ENCODE assay signal across 22 cellular contexts in the genomic region with DNA sequence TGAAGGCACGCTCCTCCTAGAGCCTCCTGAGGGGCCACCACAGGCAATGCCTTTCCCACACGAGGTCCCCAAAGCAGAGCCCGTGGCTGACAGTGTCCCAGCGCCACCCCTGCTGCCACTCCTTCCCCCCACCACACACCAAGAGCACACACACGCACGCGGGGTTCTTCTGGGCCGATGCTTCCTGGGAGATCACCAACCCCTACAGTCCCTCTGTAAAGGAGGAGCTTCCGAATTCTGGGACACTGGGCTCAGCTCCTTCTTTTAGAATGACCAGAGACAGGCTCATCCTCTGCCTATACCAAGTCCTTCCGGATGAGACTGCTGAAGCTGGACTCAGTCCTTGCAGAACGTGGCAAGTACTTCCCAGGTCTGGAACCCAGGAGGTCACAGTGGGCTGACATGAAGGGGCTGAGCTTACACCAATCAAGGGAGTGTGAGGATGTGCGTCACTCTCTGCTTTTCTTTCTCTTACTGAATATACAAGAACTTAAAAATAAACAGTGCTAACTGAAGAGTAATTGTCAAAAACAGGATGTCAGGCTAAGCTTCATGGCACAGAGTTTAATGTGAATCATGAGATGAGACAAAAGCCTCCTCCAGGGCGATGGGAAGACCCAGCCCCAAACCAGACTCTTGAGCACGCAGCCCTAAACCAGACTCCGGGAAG. TPM values are rescaled to one million over a fixed set of nuclear protein-coding genes. Genes with fewer than 3 reads are reported as not detected.
DNase-seq lines count a peak whose midpoint lies in the region; ATAC-seq and TF ChIP-seq lines count a peak whose summit lies in the region.
"Had no signal": no experiment of that assay in that cellular context is flagged by ENCODE, and none has a peak within 500 bp of the region (broad histone marks: within the 10 kb centered on the region; RNA-seq: fewer than 3 reads in every experiment).

No MANE protein-coding gene starts in this region.

- DNase-seq in activated naive CD8-positive, alpha-beta T cell treated with anti-CD3 and anti-CD28 coated beads, Interleukin-2, amount 50 U/mL, for 24 hours: no peak
- DNase-seq in OCI-LY7 (ENCODE audit: low spot score): peak; percentile 25
- no peak for DNase-seq in endothelial cell (ENCODE audit: low spot score)
- DNase-seq in stimulated activated naive B cell treated with anti-CD40 and anti-IgM and Interleukin-4, amounts not matched to agents 10 μg/mL and 1 μg/mL and 100 μg/mL, for 72 hours: no peak
- no peak for DNase-seq in H4 (ENCODE audit: low spot score)
- no peak for DNase-seq in cardiac septum (ENCODE audit: low spot score)
- DNase-seq: activated CD4-positive, alpha-beta T cell treated with anti-CD3 and anti-CD28 coated beads, Interleukin-2, amount 50 U/mL, for 48 hours; activated CD4-positive, CD25-positive, alpha-beta regulatory T cell; activated naive CD4-positive, alpha-beta T cell treated with anti-CD3 and anti-CD28 coated beads for 36 hours; activated T-cell treated with anti-CD3 and anti-CD28 coated beads, Interleukin-2, amount 50 U/mL, for 4 hours; effector CD8-positive, alpha-beta T cell; esophagus squamous epithelium; H9; KG1; mesendoderm; NCI-H526 treated with DMSO at 0.1 percent for 48 hours; stimulated activated CD4-positive, alpha-beta T cell treated with anti-CD3 and anti-CD28 coated beads, Interleukin-4, amount 100 ng/mL, for 24 hours; T-helper 9 cell; trophoblast cell had no signal

- TF ChIP-seq CTCF in OCI-LY7 (conservative IDR thresholded peaks at IDR 0.05; ENCODE audit: low read length) (no peak), endothelial cell (IDR thresholded peaks at IDR 0.05; ENCODE audit: unreplicated experiment) (no peak)

- no peaks in the 10 kb centered on the region for H3K27me3 Mint-ChIP-seq in activated naive CD8-positive, alpha-beta T cell
- no peaks in the 10 kb centered on the region for H3K27me3 Mint-ChIP-seq in activated naive CD8-positive, alpha-beta T cell treated with anti-CD3 and anti-CD28 coated beads, Interleukin-2, amount 50 U/mL, for 24 hours
- peaks cover 6% of the 10 kb centered on the region for H3K27me3 Mint-ChIP-seq in endothelial cell (ENCODE audit: unreplicated experiment)
- H3K27me3 Mint-ChIP-seq in stimulated activated naive B cell treated with anti-CD40 and anti-IgM and Interleukin-4, amounts not matched to agents 10 μg/mL and 1 μg/mL and 100 μg/mL, for 72 hours: no peaks in the 10 kb centered on the region

- H3K9me2 ChIP-seq in OCI-LY7 (ENCODE audit: insufficient read depth, low read length): no peaks in the 10 kb centered on the region

- peak overlapping the region; percentile 46 for H3K27ac Mint-ChIP-seq in activated naive CD8-positive, alpha-beta T cell
- no peak overlapping the region for H3K27ac Mint-ChIP-seq in activated naive CD8-positive, alpha-beta T cell treated with anti-CD3 and anti-CD28 coated beads, Interleukin-2, amount 50 U/mL, for 24 hours
- H3K27ac Mint-ChIP-seq in endothelial cell (ENCODE audit: unreplicated experiment): peak overlapping the region; percentile 77
- H3K27ac Mint-ChIP-seq in stimulated activated naive B cell treated with anti-CD40 and anti-IgM and Interleukin-4, amounts not matched to agents 10 μg/mL and 1 μg/mL and 100 μg/mL, for 72 hours: peak overlapping the region; percentile 11
- H3K27ac Mint-ChIP-seq: activated naive CD4-positive, alpha-beta T cell treated with anti-CD3 and anti-CD28 coated beads for 36 hours had no signal

- no peaks in the 10 kb centered on the region for H3K9me3 ChIP-seq in OCI-LY7 (ENCODE audit: low read length)
- H3K9me3 ChIP-seq: esophagus squamous epithelium, right atrium auricular region had no signal

- peaks cover 30% of the 10 kb centered on the region for H3K4me1 ChIP-seq in OCI-LY7 (ENCODE audit: insufficient read depth, low read length, poor library complexity, severe bottlenecking)

- intact Hi-C loops in OCI-LY7 (cut with micrococcal nuclease; ENCODE audit: unreplicated experiment) (no loop called here), cardiac septum (cut with DNase I) (no loop called here)

- H3K9me3 Mint-ChIP-seq in activated naive CD8-positive, alpha-beta T cell (ENCODE audit: low read depth): no peaks in the 10 kb centered on the region
- H3K9me3 Mint-ChIP-seq in activated naive CD8-positive, alpha-beta T cell treated with anti-CD3 and anti-CD28 coated beads, Interleukin-2, amount 50 U/mL, for 24 hours: no peaks in the 10 kb centered on the region
- no peaks in the 10 kb centered on the region for H3K9me3 Mint-ChIP-seq in endothelial cell (ENCODE audit: unreplicated experiment)
- H3K9me3 Mint-ChIP-seq in stimulated activated naive B cell treated with anti-CD40 and anti-IgM and Interleukin-4, amounts not matched to agents 10 μg/mL and 1 μg/mL and 100 μg/mL, for 72 hours: no peaks in the 10 kb centered on the region
- H3K9me3 Mint-ChIP-seq: activated naive CD4-positive, alpha-beta T cell treated with anti-CD3 and anti-CD28 coated beads for 36 hours; activated T-cell treated with anti-CD3 and anti-CD28 coated beads, Interleukin-2, amount 50 U/mL, for 4 hours; H9 had no signal

- H3K36me3 ChIP-seq in OCI-LY7 (ENCODE audit: insufficient read depth, low read length): peaks cover 71% of the 10 kb centered on the region

- peaks cover 33% of the 10 kb centered on the region for H3K79me2 ChIP-seq in OCI-LY7 (ENCODE audit: insufficient read depth, low read depth, low read length)

- peaks cover 12% of the 10 kb centered on the region for H3K4me1 Mint-ChIP-seq in activated naive CD8-positive, alpha-beta T cell (ENCODE audit: low read depth)
- H3K4me1 Mint-ChIP-seq in activated naive CD8-positive, alpha-beta T cell treated with anti-CD3 and anti-CD28 coated beads, Interleukin-2, amount 50 U/mL, for 24 hours: peaks cover 8% of the 10 kb centered on the region
- H3K4me1 Mint-ChIP-seq in endothelial cell (ENCODE audit: unreplicated experiment): peaks cover 3% of the 10 kb centered on the region
- peaks cover 13 to 24% of the 10 kb centered on the region in 2 donors for H3K4me1 Mint-ChIP-seq in stimulated activated naive B cell treated with anti-CD40 and anti-IgM and Interleukin-4, amounts not matched to agents 10 μg/mL and 1 μg/mL and 100 μg/mL, for 72 hours

- no peak for ATAC-seq in activated naive CD8-positive, alpha-beta T cell treated with anti-CD3 and anti-CD28 coated beads, Interleukin-2, amount 50 U/mL, for 24 hours
- ATAC-seq in stimulated activated naive B cell treated with anti-CD40 and anti-IgM and Interleukin-4, amounts not matched to agents 10 μg/mL and 1 μg/mL and 100 μg/mL, for 72 hours (replicated peaks): no peak
- ATAC-seq in HG03039 (IDR thresholded peaks at IDR 0.05; ENCODE audit: unreplicated experiment): no peak
- ATAC-seq: activated T-cell treated with anti-CD3 and anti-CD28 coated beads, Interleukin-2, amount 50 U/mL, for 4 hours had no signal

- no peak overlapping the region for H2AFZ ChIP-seq in OCI-LY7 (ENCODE audit: low read length)

- H4K20me1 ChIP-seq in OCI-LY7 (ENCODE audit: insufficient read depth, low read length): 0 out of 2 replicates have a peak, but pooled peaks cover 13% of the 10 kb centered on the region

- H3K27ac ChIP-seq in OCI-LY7 (ENCODE audit: low read depth, low read length, poor library complexity, severe bottlenecking): peak overlapping the region; percentile 53
- H3K27ac ChIP-seq: esophagus squamous epithelium had no signal

- H3K4me3 ChIP-seq in OCI-LY7 (ENCODE audit: low read depth, low read length, poor library complexity, severe bottlenecking): no peak overlapping the region
- H3K4me3 ChIP-seq: esophagus squamous epithelium, right atrium auricular region had no signal

- no peak overlapping the region for H3K4me2 ChIP-seq in OCI-LY7 (ENCODE audit: low read length)

- CTCF ChIA-PET in OCI-LY7 (lab: Charles Lee; ENCODE audit: unreplicated experiment): no interaction called here

- H3K36me3 Mint-ChIP-seq in activated naive CD8-positive, alpha-beta T cell: no peaks in the 10 kb centered on the region
- peaks cover 31% of the 10 kb centered on the region for H3K36me3 Mint-ChIP-seq in activated naive CD8-positive, alpha-beta T cell treated with anti-CD3 and anti-CD28 coated beads, Interleukin-2, amount 50 U/mL, for 24 hours (ENCODE audit: low read depth)
- peaks cover 27% of the 10 kb centered on the region for H3K36me3 Mint-ChIP-seq in endothelial cell (ENCODE audit: low read depth, unreplicated experiment)
- H3K36me3 Mint-ChIP-seq in stimulated activated naive B cell treated with anti-CD40 and anti-IgM and Interleukin-4, amounts not matched to agents 10 μg/mL and 1 μg/mL and 100 μg/mL, for 72 hours: peaks cover 39 to 45% of the 10 kb centered on the region in 2 donors

- BruUV-seq in OCI-LY7 (replicated peaks; lab: Mats Ljungman, UMichigan): no TSS peak

- POLR2A ChIA-PET in OCI-LY7 (lab: Charles Lee): interaction anchor here (0.6 kb wide), 1 partner anchor 199 kb away, joined by 3 read pairs; no protein-coding TSS in a partner anchor

- H3K4me3 Mint-ChIP-seq in activated naive CD8-positive, alpha-beta T cell: no peak overlapping the region
- H3K4me3 Mint-ChIP-seq in activated naive CD8-positive, alpha-beta T cell treated with anti-CD3 and anti-CD28 coated beads, Interleukin-2, amount 50 U/mL, for 24 hours: no peak overlapping the region
- H3K4me3 Mint-ChIP-seq in endothelial cell (ENCODE audit: unreplicated experiment): no peak overlapping the region
- H3K4me3 Mint-ChIP-seq in stimulated activated naive B cell treated with anti-CD40 and anti-IgM and Interleukin-4, amounts not matched to agents 10 μg/mL and 1 μg/mL and 100 μg/mL, for 72 hours: no peak overlapping the region
- H3K4me3 Mint-ChIP-seq: activated naive CD4-positive, alpha-beta T cell treated with anti-CD3 and anti-CD28 coated beads for 36 hours; activated T-cell treated with anti-CD3 and anti-CD28 coated beads, Interleukin-2, amount 50 U/mL, for 4 hours; H9 had no signal

RNA-seq across cellular contexts. Expression of gene SSU72, which starts 12.7 kb away (rescaled TPM):
- 97.7 and 101 TPM in 2 replicates for total RNA-seq in OCI-LY7 (2014; rRNA removed; shearing (Covaris generic))
- total RNA-seq in OCI-LY7 (2022) (141 and 149 TPM in 2 replicates), endothelial cell (ENCODE audit: unreplicated experiment) (114 TPM), cardiac septum (90.7 TPM)
- 83.4 and 130 TPM in 2 replicates for total RNA-seq in H4 (2014; rRNA removed; shearing (Covaris generic))

RNA-seq across cellular contexts. Expression of gene TMEM240, which starts 21.5 kb away (rescaled TPM):
- 0.64 and 0.76 TPM in 2 replicates for total RNA-seq in OCI-LY7 (2014; rRNA removed; shearing (Covaris generic))
- total RNA-seq in OCI-LY7 (2022) (2.1 and 2.7 TPM in 2 replicates), endothelial cell (ENCODE audit: unreplicated experiment) (6.6 TPM), cardiac septum (5.0 TPM)
- not detected in 2 replicates for total RNA-seq in H4 (2014; rRNA removed; shearing (Covaris generic))
- total RNA-seq: activated naive CD4-positive, alpha-beta T cell treated with anti-CD3 and anti-CD28 coated beads for 36 hours had no signal

RNA-seq across cellular contexts. Expression of gene FNDC10, which starts 38.0 kb away (rescaled TPM):
- total RNA-seq in OCI-LY7 (2014; rRNA removed; shearing (Covaris generic)): 2.7 and 3.1 TPM in 2 replicates
- total RNA-seq in OCI-LY7 (2022): 1.3 and 2.7 TPM in 2 replicates
- 11.6 TPM for total RNA-seq in endothelial cell (ENCODE audit: unreplicated experiment)
- total RNA-seq in H4 (2014; rRNA removed; shearing (Covaris generic)): 0.85 and 1.2 TPM in 2 replicates
- total RNA-seq in cardiac septum: 1.7 TPM

RNA-seq across cellular contexts. Expression of gene ATAD3A, which starts 50.0 kb away (rescaled TPM):
- total RNA-seq in OCI-LY7 (2014; rRNA removed; shearing (Covaris generic)): 79.9 and 81.9 TPM in 2 replicates
- 83.3 and 88.6 TPM in 2 replicates for total RNA-seq in OCI-LY7 (2022)
- total RNA-seq in endothelial cell (ENCODE audit: unreplicated experiment): 30.4 TPM
- 20.9 and 30.3 TPM in 2 replicates for total RNA-seq in H4 (2014; rRNA removed; shearing (Covaris generic))
- 13.7 TPM for total RNA-seq in cardiac septum

RNA-seq across cellular contexts. Expression of gene MIB2, which starts 53.4 kb away (rescaled TPM):
- total RNA-seq in OCI-LY7 (2014; rRNA removed; shearing (Covaris generic)): 46.4 and 64.9 TPM in 2 replicates
- total RNA-seq in OCI-LY7 (2022) (54.0 and 55.3 TPM in 2 replicates), endothelial cell (ENCODE audit: unreplicated experiment) (84.4 TPM), cardiac septum (82.4 TPM)
- total RNA-seq in H4 (2014; rRNA removed; shearing (Covaris generic)): 11.8 and 18.5 TPM in 2 replicates
